Comparison of ENCODE assay signal across 1 cellular context in genomic region chr12:6267007-6267721, GRCh38.
TF ChIP-seq lines count a peak whose summit lies in the region.

No MANE protein-coding gene starts in this region.

TF ChIP-seq in HepG2, 621 proteins besides CTCF, POLR2A, EP300 and RAD21 (continued from another document):
- TF ChIP-seq PRDM15 (CRISPR knock-in tag; IDR thresholded peaks at IDR 0.05): no peak
- TF ChIP-seq RBAK (CRISPR knock-in tag; IDR thresholded peaks at IDR 0.05): no peak
- TF ChIP-seq CENPX (CRISPR knock-in tag; IDR thresholded peaks at IDR 0.05): no peak
- no peak for TF ChIP-seq CREBL2 (CRISPR knock-in tag; IDR thresholded peaks at IDR 0.05; ENCODE audit: borderline replicate concordance)
- TF ChIP-seq AGO1 (IDR thresholded peaks at IDR 0.05; ENCODE audit: low read depth, low read length, poor library complexity, severe bottlenecking): no peak
- 0 out of 2 replicates have a peak, but pooled peaks have one; percentile 18 for TF ChIP-seq STAG1 (CRISPR knock-in tag; IDR thresholded peaks at IDR 0.05)
- no peak for TF ChIP-seq SYNCRIP (IDR thresholded peaks at IDR 0.05; ENCODE audit: insufficient read depth, low read depth, low read length)
